ENCODE assay signal across 26 cellular contexts in the genomic region with DNA sequence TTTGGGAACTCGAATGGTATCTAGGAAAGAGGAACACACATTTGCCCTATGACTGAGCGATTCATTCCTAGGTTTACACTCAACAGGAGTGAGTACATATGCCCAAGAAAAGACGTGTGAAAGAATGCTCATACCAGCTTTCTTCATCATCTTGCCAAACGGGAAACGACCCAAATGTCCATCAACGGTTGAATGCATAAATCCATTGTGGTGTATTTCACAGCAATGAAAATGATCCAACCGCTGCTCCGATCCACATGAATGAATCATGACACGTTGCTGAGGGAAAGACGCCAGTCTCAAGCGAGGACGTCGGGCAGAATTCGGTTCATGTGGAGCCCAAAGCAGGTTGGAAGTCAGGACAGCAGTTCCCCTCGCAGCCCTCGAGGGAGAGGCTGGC.
DNase-seq lines count a peak whose midpoint lies in the region; ATAC-seq and TF ChIP-seq lines count a peak whose summit lies in the region.
"Had no signal": no experiment of that assay in that cellular context is flagged by ENCODE, and none has a peak within 500 bp of the region (broad histone marks: within the 10 kb centered on the region; RNA-seq: fewer than 3 reads in every experiment).

No MANE protein-coding gene starts in this region.

- H3K4me3 ChIP-seq in adipocyte (ENCODE audit: low read length): no peak overlapping the region
- H3K4me3 ChIP-seq: tibial nerve had no signal

- no peaks in the 10 kb centered on the region for H3K36me3 Mint-ChIP-seq in type B pancreatic cell
- H3K36me3 Mint-ChIP-seq: activated naive CD8-positive, alpha-beta T cell treated with anti-CD3 and anti-CD28 coated beads, Interleukin-2, amount 10 ng/mL, durations not matched to agents 7 days and 5 days; memory B cell; natural killer cell treated with Interleukin-12 subunit alpha and Interleukin-12 subunit beta and Interleukin-15 and Interleukin-18, amount 100 ng/mL, for 72 hours had no signal

- H3K27me3 ChIP-seq in adipocyte (replicated peaks; ENCODE audit: control insufficient read depth, insufficient read depth, low read length): peaks cover 78% of the 10 kb centered on the region

- no peaks in the 10 kb centered on the region for H3K9me3 Mint-ChIP-seq in type B pancreatic cell
- H3K9me3 Mint-ChIP-seq: activated CD4-positive, alpha-beta T cell treated with anti-CD3 and anti-CD28 coated beads, Interleukin-2, amount 10 ng/mL, durations not matched to agents 7 days and 5 days; activated naive CD8-positive, alpha-beta T cell treated with anti-CD3 and anti-CD28 coated beads, Interleukin-2, amount 10 ng/mL, durations not matched to agents 7 days and 5 days; dendritic cell treated with granulocyte-macrophage colony-stimulating factor and Interleukin-4, amounts not matched to agents 40 ng/mL and 50 ng/mL, for 4 days; memory B cell; natural killer cell treated with Interleukin-12 subunit alpha and Interleukin-12 subunit beta and Interleukin-15 and Interleukin-18, amount 100 ng/mL, for 72 hours had no signal

- peaks cover 23% of the 10 kb centered on the region for H3K27me3 Mint-ChIP-seq in type B pancreatic cell
- H3K27me3 Mint-ChIP-seq: activated CD4-positive, alpha-beta T cell treated with anti-CD3 and anti-CD28 coated beads, Interleukin-2, amount 10 ng/mL, durations not matched to agents 7 days and 5 days; activated naive CD8-positive, alpha-beta T cell treated with anti-CD3 and anti-CD28 coated beads, Interleukin-2, amount 10 ng/mL, durations not matched to agents 7 days and 5 days; natural killer cell treated with Interleukin-12 subunit alpha and Interleukin-12 subunit beta and Interleukin-15 and Interleukin-18, amount 100 ng/mL, for 72 hours had no signal

- no peaks in the 10 kb centered on the region for H3K4me1 ChIP-seq in adipocyte (ENCODE audit: control insufficient read depth, insufficient read depth, low read length)
- H3K4me1 ChIP-seq: tibial nerve had no signal

- H3K4me3 Mint-ChIP-seq in type B pancreatic cell: no peak overlapping the region
- H3K4me3 Mint-ChIP-seq: activated CD4-positive, alpha-beta T cell treated with anti-CD3 and anti-CD28 coated beads, Interleukin-2, amount 10 ng/mL, durations not matched to agents 7 days and 5 days; activated naive CD8-positive, alpha-beta T cell treated with anti-CD3 and anti-CD28 coated beads, Interleukin-2, amount 10 ng/mL, durations not matched to agents 7 days and 5 days; B cell; dendritic cell treated with granulocyte-macrophage colony-stimulating factor and Interleukin-4, amounts not matched to agents 40 ng/mL and 50 ng/mL, for 4 days; memory B cell; natural killer cell treated with Interleukin-12 subunit alpha and Interleukin-12 subunit beta and Interleukin-15 and Interleukin-18, amount 100 ng/mL, for 72 hours had no signal

- H3K4me1 Mint-ChIP-seq in type B pancreatic cell (ENCODE audit: unreplicated experiment): no peaks in the 10 kb centered on the region
- H3K4me1 Mint-ChIP-seq: activated CD4-positive, alpha-beta T cell treated with anti-CD3 and anti-CD28 coated beads, Interleukin-2, amount 10 ng/mL, durations not matched to agents 7 days and 5 days; activated naive CD8-positive, alpha-beta T cell treated with anti-CD3 and anti-CD28 coated beads, Interleukin-2, amount 10 ng/mL, durations not matched to agents 7 days and 5 days; B cell; memory B cell had no signal

- peak; percentile 64 for DNase-seq in HPDE6-E6E7 (ENCODE audit: extremely low spot score)
- peak; percentile 34 for DNase-seq in adipocyte (ENCODE audit: low read depth)
- DNase-seq in iris pigment epithelial cell (ENCODE audit: low read depth): peak; percentile 45
- no peak for DNase-seq in type B pancreatic cell (ENCODE audit: extremely low spot score, unreplicated experiment)
- DNase-seq in inferior parietal cortex (ENCODE audit: extremely low spot score): no peak
- no peak for DNase-seq in pons (ENCODE audit: low spot score)
- no peak for DNase-seq in SHP77 treated with DMSO at 0.1 percent for 48 hours (lab: John Stamatoyannopoulos, UW)
- DNase-seq: activated CD4-positive, alpha-beta T cell treated with anti-CD3 and anti-CD28 coated beads, Interleukin-2, amount 10 ng/mL, durations not matched to agents 7 days and 5 days; activated CD8-positive, alpha-beta memory T cell treated with anti-CD3 and anti-CD28 coated beads, Interleukin-2, amount 50 U/mL, for 4 hours; activated naive CD8-positive, alpha-beta T cell treated with anti-CD3 and anti-CD28 coated beads, Interleukin-2, amount 10 ng/mL, durations not matched to agents 7 days and 5 days; Calu3; EL; H7; hypothalamus; kidney; NCI-H1436; posterior cingulate gyrus; stimulated activated CD4-positive, alpha-beta T cell treated with anti-CD3 and anti-CD28 coated beads, Interleukin-2, amount 100 ng/mL, for 24 hours; stimulated activated naive CD4-positive, alpha-beta T cell had no signal

- no peak for TF ChIP-seq CTCF in type B pancreatic cell (conservative IDR thresholded peaks at IDR 0.05)

- H3K36me3 ChIP-seq in adipocyte (ENCODE audit: control insufficient read depth, insufficient read depth, low read length, severe bottlenecking): no peaks in the 10 kb centered on the region
- H3K36me3 ChIP-seq: tibial nerve had no signal

- ATAC-seq in activated CD4-positive, CD25-positive, alpha-beta regulatory T cell treated with anti-CD3 and anti-CD28 coated beads, Interleukin-2, amount 50 U/mL, for 24 hours: no peak
- ATAC-seq: natural killer cell treated with Interleukin-12 subunit alpha and Interleukin-12 subunit beta and Interleukin-15 and Interleukin-18, amount 100 ng/mL, for 72 hours; Right ventricle myocardium inferior had no signal

- peak overlapping the region; percentile 71 for H3K27ac Mint-ChIP-seq in type B pancreatic cell
- H3K27ac Mint-ChIP-seq: activated CD4-positive, alpha-beta T cell treated with anti-CD3 and anti-CD28 coated beads, Interleukin-2, amount 10 ng/mL, durations not matched to agents 7 days and 5 days; activated naive CD8-positive, alpha-beta T cell treated with anti-CD3 and anti-CD28 coated beads, Interleukin-2, amount 10 ng/mL, durations not matched to agents 7 days and 5 days; B cell; dendritic cell treated with granulocyte-macrophage colony-stimulating factor and Interleukin-4, amounts not matched to agents 40 ng/mL and 50 ng/mL, for 4 days; memory B cell; natural killer cell treated with Interleukin-12 subunit alpha and Interleukin-12 subunit beta and Interleukin-15 and Interleukin-18, amount 100 ng/mL, for 72 hours had no signal

- peaks cover 3% of the 10 kb centered on the region for H3K9me3 ChIP-seq in adipocyte (ENCODE audit: control insufficient read depth, low read length)
- H3K9me3 ChIP-seq: tibial nerve had no signal

- no peak overlapping the region for H3K9ac ChIP-seq in adipocyte (ENCODE audit: low read length)

Comparison
In these comparisons a context has a peak if more than half of its experiments do, and no peak if none do; other contexts are left out.
1. DNase-seq: peak in HPDE6-E6E7 (single experiment), adipocyte (single experiment) and iris pigment epithelial cell (single experiment); none in type B pancreatic cell (single experiment), inferior parietal cortex (single experiment), pons (single experiment) and SHP77 treated with DMSO at 0.1 percent for 48 hours (single experiment).